Comparison of ENCODE assay signal across 1 cellular context in the genomic region with DNA sequence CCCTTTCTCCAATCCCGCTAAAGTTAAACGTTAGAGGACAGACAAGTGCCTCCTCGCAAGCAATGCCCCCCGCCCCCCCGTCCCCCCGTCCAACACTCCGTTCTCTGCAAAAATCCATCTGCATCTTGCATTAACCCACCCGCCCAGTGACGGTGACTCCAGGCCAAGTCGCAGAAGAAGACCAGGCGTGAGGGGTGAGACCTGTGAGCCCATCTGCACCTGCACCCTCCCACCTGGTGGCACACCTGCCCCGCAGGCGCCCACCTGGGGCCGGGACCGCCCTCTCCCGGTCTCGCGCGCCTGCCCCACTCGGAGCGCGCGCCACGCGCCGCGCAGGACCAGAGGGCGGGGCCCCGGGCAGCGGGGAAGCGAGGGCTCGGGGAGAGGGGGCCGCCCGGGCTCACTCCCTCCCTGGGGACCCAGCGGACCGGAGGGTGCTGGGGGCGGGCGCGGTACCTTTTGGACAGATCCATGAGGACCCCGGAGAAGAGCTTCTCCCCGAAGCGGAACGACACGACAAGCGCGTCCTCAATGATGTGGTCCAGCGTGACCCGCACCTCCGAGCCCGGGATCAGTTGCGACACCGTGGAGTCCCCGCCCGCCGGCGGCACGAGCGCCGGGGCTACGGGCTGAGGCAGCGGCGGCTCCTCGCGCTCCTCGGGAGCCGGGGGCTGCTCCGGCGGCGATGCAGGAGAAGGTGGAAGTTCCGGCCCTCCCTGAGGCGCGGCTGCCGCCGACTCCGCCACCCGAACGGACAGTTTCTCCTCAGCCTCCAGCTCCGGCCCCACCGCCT.
TF ChIP-seq lines count a peak whose summit lies in the region.

No MANE protein-coding gene starts in this region.

TF ChIP-seq in HepG2, 621 proteins besides CTCF, POLR2A, EP300 and RAD21 (continued from another document):
- TF ChIP-seq, protein P1, sequence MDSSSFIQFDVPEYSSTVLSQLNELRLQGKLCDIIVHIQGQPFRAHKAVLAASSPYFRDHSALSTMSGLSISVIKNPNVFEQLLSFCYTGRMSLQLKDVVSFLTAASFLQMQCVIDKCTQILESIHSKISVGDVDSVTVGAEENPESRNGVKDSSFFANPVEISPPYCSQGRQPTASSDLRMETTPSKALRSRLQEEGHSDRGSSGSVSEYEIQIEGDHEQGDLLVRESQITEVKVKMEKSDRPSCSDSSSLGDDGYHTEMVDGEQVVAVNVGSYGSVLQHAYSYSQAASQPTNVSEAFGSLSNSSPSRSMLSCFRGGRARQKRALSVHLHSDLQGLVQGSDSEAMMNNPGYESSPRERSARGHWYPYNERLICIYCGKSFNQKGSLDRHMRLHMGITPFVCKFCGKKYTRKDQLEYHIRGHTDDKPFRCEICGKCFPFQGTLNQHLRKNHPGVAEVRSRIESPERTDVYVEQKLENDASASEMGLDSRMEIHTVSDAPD (CRISPR knock-in tag; IDR thresholded peaks at IDR 0.05), result 0 out of 2 replicates have a peak, but pooled peaks have one; percentile 18
- TF ChIP-seq MXI1 (IDR thresholded peaks at IDR 0.05; ENCODE audit: borderline replicate concordance, low read depth, low read length), result peak; percentile 11; the same call in 1 of the 3 replicates
- no peak for TF ChIP-seq PPARG (CRISPR knock-in tag; conservative IDR thresholded peaks at IDR 0.05)
- TF ChIP-seq, protein P2, sequence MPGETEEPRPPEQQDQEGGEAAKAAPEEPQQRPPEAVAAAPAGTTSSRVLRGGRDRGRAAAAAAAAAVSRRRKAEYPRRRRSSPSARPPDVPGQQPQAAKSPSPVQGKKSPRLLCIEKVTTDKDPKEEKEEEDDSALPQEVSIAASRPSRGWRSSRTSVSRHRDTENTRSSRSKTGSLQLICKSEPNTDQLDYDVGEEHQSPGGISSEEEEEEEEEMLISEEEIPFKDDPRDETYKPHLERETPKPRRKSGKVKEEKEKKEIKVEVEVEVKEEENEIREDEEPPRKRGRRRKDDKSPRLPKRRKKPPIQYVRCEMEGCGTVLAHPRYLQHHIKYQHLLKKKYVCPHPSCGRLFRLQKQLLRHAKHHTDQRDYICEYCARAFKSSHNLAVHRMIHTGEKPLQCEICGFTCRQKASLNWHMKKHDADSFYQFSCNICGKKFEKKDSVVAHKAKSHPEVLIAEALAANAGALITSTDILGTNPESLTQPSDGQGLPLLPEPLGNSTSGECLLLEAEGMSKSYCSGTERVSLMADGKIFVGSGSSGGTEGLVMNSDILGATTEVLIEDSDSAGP (CRISPR knock-in tag; IDR thresholded peaks at IDR 0.05; ENCODE audit: borderline replicate concordance), result 0 out of 2 replicates have a peak, but pooled peaks have one; percentile 64
- TF ChIP-seq, protein P3, sequence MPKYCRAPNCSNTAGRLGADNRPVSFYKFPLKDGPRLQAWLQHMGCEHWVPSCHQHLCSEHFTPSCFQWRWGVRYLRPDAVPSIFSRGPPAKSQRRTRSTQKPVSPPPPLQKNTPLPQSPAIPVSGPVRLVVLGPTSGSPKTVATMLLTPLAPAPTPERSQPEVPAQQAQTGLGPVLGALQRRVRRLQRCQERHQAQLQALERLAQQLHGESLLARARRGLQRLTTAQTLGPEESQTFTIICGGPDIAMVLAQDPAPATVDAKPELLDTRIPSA (CRISPR knock-in tag; IDR thresholded peaks at IDR 0.05; ENCODE audit: borderline replicate concordance), result 0 out of 2 replicates have a peak, but pooled peaks have one; percentile 92
- TF ChIP-seq, protein P4, sequence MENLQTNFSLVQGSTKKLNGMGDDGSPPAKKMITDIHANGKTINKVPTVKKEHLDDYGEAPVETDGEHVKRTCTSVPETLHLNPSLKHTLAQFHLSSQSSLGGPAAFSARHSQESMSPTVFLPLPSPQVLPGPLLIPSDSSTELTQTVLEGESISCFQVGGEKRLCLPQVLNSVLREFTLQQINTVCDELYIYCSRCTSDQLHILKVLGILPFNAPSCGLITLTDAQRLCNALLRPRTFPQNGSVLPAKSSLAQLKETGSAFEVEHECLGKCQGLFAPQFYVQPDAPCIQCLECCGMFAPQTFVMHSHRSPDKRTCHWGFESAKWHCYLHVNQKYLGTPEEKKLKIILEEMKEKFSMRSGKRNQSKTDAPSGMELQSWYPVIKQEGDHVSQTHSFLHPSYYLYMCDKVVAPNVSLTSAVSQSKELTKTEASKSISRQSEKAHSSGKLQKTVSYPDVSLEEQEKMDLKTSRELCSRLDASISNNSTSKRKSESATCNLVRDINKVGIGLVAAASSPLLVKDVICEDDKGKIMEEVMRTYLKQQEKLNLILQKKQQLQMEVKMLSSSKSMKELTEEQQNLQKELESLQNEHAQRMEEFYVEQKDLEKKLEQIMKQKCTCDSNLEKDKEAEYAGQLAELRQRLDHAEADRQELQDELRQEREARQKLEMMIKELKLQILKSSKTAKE (CRISPR knock-in tag; IDR thresholded peaks at IDR 0.05; ENCODE audit: borderline replicate concordance), result 0 out of 2 replicates have a peak, but pooled peaks have one; percentile 47
- peak; percentile 74; the same call in 1 of the 2 replicates for TF ChIP-seq ZNF547 (CRISPR knock-in tag; IDR thresholded peaks at IDR 0.05)
- TF ChIP-seq, protein P5, sequence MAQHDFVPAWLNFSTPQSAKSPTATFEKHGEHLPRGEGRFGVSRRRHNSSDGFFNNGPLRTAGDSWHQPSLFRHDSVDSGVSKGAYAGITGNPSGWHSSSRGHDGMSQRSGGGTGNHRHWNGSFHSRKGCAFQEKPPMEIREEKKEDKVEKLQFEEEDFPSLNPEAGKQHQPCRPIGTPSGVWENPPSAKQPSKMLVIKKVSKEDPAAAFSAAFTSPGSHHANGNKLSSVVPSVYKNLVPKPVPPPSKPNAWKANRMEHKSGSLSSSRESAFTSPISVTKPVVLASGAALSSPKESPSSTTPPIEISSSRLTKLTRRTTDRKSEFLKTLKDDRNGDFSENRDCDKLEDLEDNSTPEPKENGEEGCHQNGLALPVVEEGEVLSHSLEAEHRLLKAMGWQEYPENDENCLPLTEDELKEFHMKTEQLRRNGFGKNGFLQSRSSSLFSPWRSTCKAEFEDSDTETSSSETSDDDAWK (CRISPR knock-in tag; IDR thresholded peaks at IDR 0.05), result no peak
- TF ChIP-seq RBM39 (IDR thresholded peaks at IDR 0.05; ENCODE audit: low read depth, low read length, poor library complexity, severe bottlenecking), result peak; percentile 89
- TF ChIP-seq ZNF724P (CRISPR knock-in tag; IDR thresholded peaks at IDR 0.05; ENCODE audit: borderline replicate concordance), result no peak
- 0 out of 2 replicates have a peak, but pooled peaks have one; percentile 5 for TF ChIP-seq BHLHE40 (IDR thresholded peaks at IDR 0.05; ENCODE audit: low read length)
- TF ChIP-seq ZNF274 (CRISPR knock-in tag; IDR thresholded peaks at IDR 0.05), result 0 out of 2 replicates have a peak, but pooled peaks have one; percentile 63
- TF ChIP-seq KLF6 (CRISPR knock-in tag; IDR thresholded peaks at IDR 0.05), result peak; percentile 62; the same call in 1 of the 2 replicates
- peak; percentile 23 for TF ChIP-seq HNRNPK (IDR thresholded peaks at IDR 0.05; ENCODE audit: low read depth, low read length, poor library complexity, severe bottlenecking)
- TF ChIP-seq SIN3A (IDR thresholded peaks at IDR 0.05; ENCODE audit: borderline replicate concordance, low read depth, low read length), result 0 out of 2 replicates have a peak, but pooled peaks have one; percentile 35
- TF ChIP-seq SRSF1 (optimal IDR thresholded peaks at IDR 0.05; ENCODE audit: low read depth, low read length), result peak; percentile 21
- TF ChIP-seq, protein P6, sequence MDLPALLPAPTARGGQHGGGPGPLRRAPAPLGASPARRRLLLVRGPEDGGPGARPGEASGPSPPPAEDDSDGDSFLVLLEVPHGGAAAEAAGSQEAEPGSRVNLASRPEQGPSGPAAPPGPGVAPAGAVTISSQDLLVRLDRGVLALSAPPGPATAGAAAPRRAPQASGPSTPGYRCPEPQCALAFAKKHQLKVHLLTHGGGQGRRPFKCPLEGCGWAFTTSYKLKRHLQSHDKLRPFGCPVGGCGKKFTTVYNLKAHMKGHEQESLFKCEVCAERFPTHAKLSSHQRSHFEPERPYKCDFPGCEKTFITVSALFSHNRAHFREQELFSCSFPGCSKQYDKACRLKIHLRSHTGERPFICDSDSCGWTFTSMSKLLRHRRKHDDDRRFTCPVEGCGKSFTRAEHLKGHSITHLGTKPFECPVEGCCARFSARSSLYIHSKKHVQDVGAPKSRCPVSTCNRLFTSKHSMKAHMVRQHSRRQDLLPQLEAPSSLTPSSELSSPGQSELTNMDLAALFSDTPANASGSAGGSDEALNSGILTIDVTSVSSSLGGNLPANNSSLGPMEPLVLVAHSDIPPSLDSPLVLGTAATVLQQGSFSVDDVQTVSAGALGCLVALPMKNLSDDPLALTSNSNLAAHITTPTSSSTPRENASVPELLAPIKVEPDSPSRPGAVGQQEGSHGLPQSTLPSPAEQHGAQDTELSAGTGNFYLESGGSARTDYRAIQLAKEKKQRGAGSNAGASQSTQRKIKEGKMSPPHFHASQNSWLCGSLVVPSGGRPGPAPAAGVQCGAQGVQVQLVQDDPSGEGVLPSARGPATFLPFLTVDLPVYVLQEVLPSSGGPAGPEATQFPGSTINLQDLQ (CRISPR knock-in tag; IDR thresholded peaks at IDR 0.05), result peak; percentile 65; the same call in 1 of the 2 replicates
- no peak for TF ChIP-seq NFE2L1 (CRISPR knock-in tag; IDR thresholded peaks at IDR 0.05; ENCODE audit: borderline replicate concordance)
- TF ChIP-seq ZNF713 (CRISPR knock-in tag; IDR thresholded peaks at IDR 0.05), result 0 out of 2 replicates have a peak, but pooled peaks have one; percentile 45
- 0 out of 4 replicates have a peak, but pooled peaks of 1 of the 2 experiments have one; percentile 9 for TF ChIP-seq KLF16 (CRISPR knock-in tag; IDR thresholded peaks at IDR 0.05)
